ENCODE assay signal across 8 cellular contexts in genomic region chr9:98791147-98792095, GRCh38. TPM values are rescaled to one million over a fixed set of nuclear protein-coding genes. Genes with fewer than 3 reads are reported as not detected.
DNase-seq lines count a peak whose midpoint lies in the region; ATAC-seq and TF ChIP-seq lines count a peak whose summit lies in the region.

No MANE protein-coding gene starts in this region.

- TF ChIP-seq CTCF in RWPE1 (conservative IDR thresholded peaks at IDR 0.05; ENCODE audit: low read depth) (peak; percentile 100), osteoblast (IDR thresholded peaks at IDR 0.05; ENCODE audit: extremely low read depth, low read depth, low read length) (peak; percentile 99)

- H3K27ac ChIP-seq in RWPE1 (peak overlapping the region; percentile 63), osteoblast (ENCODE audit: low read depth, low read length) (peak overlapping the region; percentile 29)

- H3K9me3 ChIP-seq in osteoblast (ENCODE audit: low read depth, low read length): no peaks in the 10 kb centered on the region

- H3K79me2 ChIP-seq in osteoblast (ENCODE audit: insufficient read depth, low read length): peaks cover 41% of the 10 kb centered on the region

- peak; percentile 57 for DNase-seq in DMS53 (lab: John Stamatoyannopoulos, UW)
- no peak for DNase-seq in DMS53 treated with DMSO at 0.1 percent for 48 hours (lab: John Stamatoyannopoulos, UW; ENCODE audit: unreplicated experiment)
- DNase-seq in RWPE1 (ENCODE audit: low spot score): peak; percentile 99
- DNase-seq in activated naive CD4-positive, alpha-beta T cell treated with anti-CD3 and anti-CD28 coated beads, Interleukin-2, amount 50 U/mL, for 16 hours: peak; percentile 53
- DNase-seq in head of caudate nucleus: peak in 41 of 42 donors; percentile 54 to 91 (median 78)
- peak; percentile 100 for DNase-seq in osteoblast (ENCODE audit: insufficient read length, low spot score, missing footprints)

- peaks cover 23% of the 10 kb centered on the region for H3K4me1 ChIP-seq in osteoblast (ENCODE audit: insufficient read depth, low read length)

- H4K20me1 ChIP-seq in osteoblast (ENCODE audit: insufficient read depth, low read length): peaks cover 32% of the 10 kb centered on the region

- ATAC-seq in HG02943 (IDR thresholded peaks at IDR 0.05; ENCODE audit: low read depth, unreplicated experiment) (peak; percentile 64), HG02588 (IDR thresholded peaks at IDR 0.05; ENCODE audit: unreplicated experiment) (no peak)

- H3K4me3 ChIP-seq in osteoblast (ENCODE audit: insufficient read depth, low read length): no peak overlapping the region

- no peaks in the 10 kb centered on the region for H3K36me3 ChIP-seq in osteoblast (ENCODE audit: insufficient read depth, low read length)

- POLR2A ChIA-PET in RWPE1 (lab: Yijun Ruan, JAX; ENCODE audit: low non-redundant PET): no interaction called here

- CTCF ChIA-PET in RWPE1 (lab: Yijun Ruan, JAX): interaction anchor here (0.6 to 2.6 kb wide), 16 partner anchors 9 to 478 kb away, joined by 3 to 10 read pairs (median 4); no protein-coding TSS in a partner anchor

- peak overlapping the region; percentile 30 for H3K4me2 ChIP-seq in osteoblast (ENCODE audit: insufficient read depth, low read length)

- peak overlapping the region; percentile 32 for H2AFZ ChIP-seq in osteoblast (ENCODE audit: low read length)

- intact Hi-C loops in head of caudate nucleus (cut with DNase I): no loop called here

- H3K27me3 ChIP-seq in osteoblast (ENCODE audit: insufficient read depth, low read length): no peaks in the 10 kb centered on the region

RNA-seq across cellular contexts. Expression of gene ANKS6, which starts 4.9 kb away (rescaled TPM):
- total RNA-seq in osteoblast: 21.7 and 25.6 TPM in 2 replicates

RNA-seq across cellular contexts. Expression of gene GALNT12, which starts 16.0 kb away (rescaled TPM):
- 10.1 and 11.8 TPM in 2 replicates for total RNA-seq in osteoblast
